Comparison of ENCODE assay signal across 1 cellular context in genomic region chr5:80255752-80256479, GRCh38.
TF ChIP-seq lines count a peak whose summit lies in the region.

Gene SERINC5 (minus strand): TSS chr5:80256048. CDS start chr5:80255922, 126 bp downstream.

TF ChIP-seq in WTC11, 78 proteins besides CTCF, POLR2A, EP300 and RAD21 (continued from another document and continues in another):
- TF ChIP-seq STAT6 (CRISPR knock-in tag; conservative IDR thresholded peaks at IDR 0.05; ENCODE audit: low read depth): no peak
- TF ChIP-seq ZMAT4 (CRISPR knock-in tag; IDR thresholded peaks at IDR 0.05): no peak
- TF ChIP-seq CREB1 (CRISPR knock-in tag; IDR thresholded peaks at IDR 0.05): no peak
- TF ChIP-seq SOX15 (CRISPR knock-in tag; IDR thresholded peaks at IDR 0.05): no peak
- peak; percentile 92 for TF ChIP-seq ETV6 (CRISPR knock-in tag; IDR thresholded peaks at IDR 0.05)
- TF ChIP-seq RELA (CRISPR knock-in tag; IDR thresholded peaks at IDR 0.05; ENCODE audit: borderline replicate concordance): peak; percentile 58; the same call in 1 of the 2 replicates
- TF ChIP-seq, protein P1, sequence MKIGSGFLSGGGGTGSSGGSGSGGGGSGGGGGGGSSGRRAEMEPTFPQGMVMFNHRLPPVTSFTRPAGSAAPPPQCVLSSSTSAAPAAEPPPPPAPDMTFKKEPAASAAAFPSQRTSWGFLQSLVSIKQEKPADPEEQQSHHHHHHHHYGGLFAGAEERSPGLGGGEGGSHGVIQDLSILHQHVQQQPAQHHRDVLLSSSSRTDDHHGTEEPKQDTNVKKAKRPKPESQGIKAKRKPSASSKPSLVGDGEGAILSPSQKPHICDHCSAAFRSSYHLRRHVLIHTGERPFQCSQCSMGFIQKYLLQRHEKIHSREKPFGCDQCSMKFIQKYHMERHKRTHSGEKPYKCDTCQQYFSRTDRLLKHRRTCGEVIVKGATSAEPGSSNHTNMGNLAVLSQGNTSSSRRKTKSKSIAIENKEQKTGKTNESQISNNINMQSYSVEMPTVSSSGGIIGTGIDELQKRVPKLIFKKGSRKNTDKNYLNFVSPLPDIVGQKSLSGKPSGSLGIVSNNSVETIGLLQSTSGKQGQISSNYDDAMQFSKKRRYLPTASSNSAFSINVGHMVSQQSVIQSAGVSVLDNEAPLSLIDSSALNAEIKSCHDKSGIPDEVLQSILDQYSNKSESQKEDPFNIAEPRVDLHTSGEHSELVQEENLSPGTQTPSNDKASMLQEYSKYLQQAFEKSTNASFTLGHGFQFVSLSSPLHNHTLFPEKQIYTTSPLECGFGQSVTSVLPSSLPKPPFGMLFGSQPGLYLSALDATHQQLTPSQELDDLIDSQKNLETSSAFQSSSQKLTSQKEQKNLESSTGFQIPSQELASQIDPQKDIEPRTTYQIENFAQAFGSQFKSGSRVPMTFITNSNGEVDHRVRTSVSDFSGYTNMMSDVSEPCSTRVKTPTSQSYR (CRISPR knock-in tag; IDR thresholded peaks at IDR 0.05): peak; percentile 36; the same call in 1 of the 2 replicates
- no peak for TF ChIP-seq NR3C1 (CRISPR knock-in tag; conservative IDR thresholded peaks at IDR 0.05; ENCODE audit: low read depth)
- no peak for TF ChIP-seq E2F1 (CRISPR knock-in tag; IDR thresholded peaks at IDR 0.05)
- TF ChIP-seq IRF1 (CRISPR knock-in tag; IDR thresholded peaks at IDR 0.05): peak; percentile 55; the same call in 1 of the 2 replicates
- TF ChIP-seq, protein P2, sequence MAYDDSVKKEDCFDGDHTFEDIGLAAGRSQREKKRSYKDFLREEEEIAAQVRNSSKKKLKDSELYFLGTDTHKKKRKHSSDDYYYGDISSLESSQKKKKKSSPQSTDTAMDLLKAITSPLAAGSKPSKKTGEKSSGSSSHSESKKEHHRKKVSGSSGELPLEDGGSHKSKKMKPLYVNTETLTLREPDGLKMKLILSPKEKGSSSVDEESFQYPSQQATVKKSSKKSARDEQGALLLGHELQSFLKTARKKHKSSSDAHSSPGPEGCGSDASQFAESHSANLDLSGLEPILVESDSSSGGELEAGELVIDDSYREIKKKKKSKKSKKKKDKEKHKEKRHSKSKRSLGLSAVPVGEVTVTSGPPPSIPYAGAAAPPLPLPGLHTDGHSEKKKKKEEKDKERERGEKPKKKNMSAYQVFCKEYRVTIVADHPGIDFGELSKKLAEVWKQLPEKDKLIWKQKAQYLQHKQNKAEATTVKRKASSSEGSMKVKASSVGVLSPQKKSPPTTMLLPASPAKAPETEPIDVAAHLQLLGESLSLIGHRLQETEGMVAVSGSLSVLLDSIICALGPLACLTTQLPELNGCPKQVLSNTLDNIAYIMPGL (CRISPR knock-in tag; IDR thresholded peaks at IDR 0.05): peak; percentile 45; the same call in 1 of the 2 replicates
- TF ChIP-seq GABPB1 (CRISPR knock-in tag; IDR thresholded peaks at IDR 0.05): peak; percentile 37; the same call in 1 of the 2 replicates
- no peak for TF ChIP-seq GTF2I (CRISPR knock-in tag; conservative IDR thresholded peaks at IDR 0.05)
- TF ChIP-seq TEAD1 (CRISPR knock-in tag; IDR thresholded peaks at IDR 0.05): 0 out of 2 replicates have a peak, but pooled peaks have one; percentile 15
- TF ChIP-seq PRDM15 (CRISPR knock-in tag; IDR thresholded peaks at IDR 0.05): peak; percentile 39; the same call in 1 of the 2 replicates
- TF ChIP-seq, protein P3, sequence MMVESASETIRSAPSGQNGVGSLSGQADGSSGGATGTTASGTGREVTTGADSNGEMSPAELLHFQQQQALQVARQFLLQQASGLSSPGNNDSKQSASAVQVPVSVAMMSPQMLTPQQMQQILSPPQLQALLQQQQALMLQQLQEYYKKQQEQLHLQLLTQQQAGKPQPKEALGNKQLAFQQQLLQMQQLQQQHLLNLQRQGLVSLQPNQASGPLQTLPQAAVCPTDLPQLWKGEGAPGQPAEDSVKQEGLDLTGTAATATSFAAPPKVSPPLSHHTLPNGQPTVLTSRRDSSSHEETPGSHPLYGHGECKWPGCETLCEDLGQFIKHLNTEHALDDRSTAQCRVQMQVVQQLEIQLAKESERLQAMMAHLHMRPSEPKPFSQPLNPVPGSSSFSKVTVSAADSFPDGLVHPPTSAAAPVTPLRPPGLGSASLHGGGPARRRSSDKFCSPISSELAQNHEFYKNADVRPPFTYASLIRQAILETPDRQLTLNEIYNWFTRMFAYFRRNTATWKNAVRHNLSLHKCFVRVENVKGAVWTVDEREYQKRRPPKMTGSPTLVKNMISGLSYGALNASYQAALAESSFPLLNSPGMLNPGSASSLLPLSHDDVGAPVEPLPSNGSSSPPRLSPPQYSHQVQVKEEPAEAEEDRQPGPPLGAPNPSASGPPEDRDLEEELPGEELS (CRISPR knock-in tag; IDR thresholded peaks at IDR 0.05): peak; percentile 92
- peak; percentile 92 for TF ChIP-seq FOXP1 (CRISPR knock-in tag; IDR thresholded peaks at IDR 0.05; ENCODE audit: borderline replicate concordance)
- TF ChIP-seq, protein P4, sequence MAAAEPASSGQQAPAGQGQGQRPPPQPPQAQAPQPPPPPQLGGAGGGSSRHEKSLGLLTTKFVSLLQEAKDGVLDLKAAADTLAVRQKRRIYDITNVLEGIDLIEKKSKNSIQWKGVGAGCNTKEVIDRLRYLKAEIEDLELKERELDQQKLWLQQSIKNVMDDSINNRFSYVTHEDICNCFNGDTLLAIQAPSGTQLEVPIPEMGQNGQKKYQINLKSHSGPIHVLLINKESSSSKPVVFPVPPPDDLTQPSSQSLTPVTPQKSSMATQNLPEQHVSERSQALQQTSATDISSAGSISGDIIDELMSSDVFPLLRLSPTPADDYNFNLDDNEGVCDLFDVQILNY (CRISPR knock-in tag; IDR thresholded peaks at IDR 0.05): peak; percentile 37; the same call in 1 of the 2 replicates
- TF ChIP-seq, protein P5, sequence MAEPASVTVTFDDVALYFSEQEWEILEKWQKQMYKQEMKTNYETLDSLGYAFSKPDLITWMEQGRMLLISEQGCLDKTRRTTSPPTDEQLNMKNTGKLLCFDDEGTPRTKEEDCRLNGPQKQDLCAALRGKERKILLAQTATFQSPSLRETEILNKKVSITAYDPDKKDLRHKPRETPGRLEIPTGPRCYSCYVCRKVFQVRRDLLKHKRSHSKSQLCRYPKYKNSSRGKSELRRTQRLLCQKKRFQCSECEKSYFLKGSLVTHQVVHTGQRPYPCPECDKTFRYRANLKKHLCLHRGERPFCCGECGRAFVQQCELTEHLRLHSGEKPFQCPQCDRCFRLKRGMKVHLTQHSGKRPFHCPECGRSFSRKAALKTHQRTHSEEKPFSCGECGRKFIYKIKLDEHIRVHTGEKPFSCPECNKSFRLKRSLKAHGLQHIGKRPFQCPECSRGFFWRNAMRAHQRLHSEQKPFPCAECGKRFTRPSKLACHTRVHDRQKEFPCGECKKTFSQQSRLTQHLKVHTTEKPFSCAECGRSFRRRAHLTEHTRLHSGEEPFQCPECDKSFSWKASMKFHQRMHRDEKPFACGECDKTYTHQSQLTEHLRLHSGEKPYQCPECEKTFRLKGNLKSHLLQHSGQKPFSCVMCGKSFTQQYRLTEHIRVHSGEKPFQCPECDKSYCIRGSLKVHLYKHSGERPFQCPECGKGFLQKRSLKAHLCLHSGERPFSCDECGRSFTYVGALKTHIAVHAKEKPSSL (CRISPR knock-in tag; conservative IDR thresholded peaks at IDR 0.05): no peak
- TF ChIP-seq NR1H2 (CRISPR knock-in tag; IDR thresholded peaks at IDR 0.05): no peak
- TF ChIP-seq USF2 (CRISPR knock-in tag; IDR thresholded peaks at IDR 0.05): 0 out of 2 replicates have a peak, but pooled peaks have one; percentile 15
- peak; percentile 48 for TF ChIP-seq ARID4B (CRISPR knock-in tag; IDR thresholded peaks at IDR 0.05; ENCODE audit: borderline replicate concordance)
